ENCODE assay signal across 8 cellular contexts in genomic region chr11:44950036-44950624, GRCh38. TPM values are rescaled to one million over a fixed set of nuclear protein-coding genes. Genes with fewer than 3 reads are reported as not detected.
DNase-seq lines count a peak whose midpoint lies in the region; ATAC-seq and TF ChIP-seq lines count a peak whose summit lies in the region.

No MANE protein-coding gene starts in this region.

- POLR2A ChIA-PET in Panc1 (lab: Charles Lee): no interaction called here

- peak overlapping the region; percentile 86 for H3K4me2 ChIP-seq in mesenchymal stem cell (ENCODE audit: low read length, poor library complexity, severe bottlenecking)

- no peaks in the 10 kb centered on the region for H3K27me3 ChIP-seq in Panc1 (ENCODE audit: control insufficient read depth, insufficient read depth, low read length)
- no peaks in the 10 kb centered on the region for H3K27me3 ChIP-seq in mesenchymal stem cell (ENCODE audit: control insufficient read depth in 1 of 2, insufficient read depth in 1 of 2, low read length in 2 of 2)

- H2AFZ ChIP-seq in mesenchymal stem cell (ENCODE audit: low read depth, low read length): no peak overlapping the region

- no peaks in the 10 kb centered on the region; the same call in 1 of the 2 replicates for H3K36me3 ChIP-seq in Panc1 (ENCODE audit: control insufficient read depth, insufficient read depth, low read length)
- peaks cover 6 to 12% of the 10 kb centered on the region in 2 experiments for H3K36me3 ChIP-seq in mesenchymal stem cell (ENCODE audit: control insufficient read depth in 1 of 2, insufficient read depth in 2 of 2, low read depth in 1 of 2, low read length in 2 of 2)

- ATAC-seq in Panc1 (peak; percentile 11; the same call in 1 of the 2 replicates), GM21723 (IDR thresholded peaks at IDR 0.05; ENCODE audit: unreplicated experiment) (no peak)

- H3K27ac ChIP-seq in Panc1 (ENCODE audit: low read length) (peak overlapping the region; percentile 72), mesenchymal stem cell (ENCODE audit: low read length, poor library complexity, severe bottlenecking) (no peak overlapping the region), substantia nigra (ENCODE audit: low read depth, low read length, poor library complexity, severe bottlenecking) (peak overlapping the region; percentile 35)

- peak overlapping the region in 1 of 2 experiments; percentile 42 for H2BK12ac ChIP-seq in mesenchymal stem cell (ENCODE audit: low read length in 2 of 2)

- H3K4me3 ChIP-seq in Panc1 (ENCODE audit: low read depth in 2 of 2, low read length in 2 of 2) (peak overlapping the region; percentile 75 to 78), cardiac fibroblast (replicated peaks in 1 of 2; ENCODE audit: low read depth in 2 of 2, low read length in 2 of 2) (peak overlapping the region; percentile 83 to 100), mesenchymal stem cell (ENCODE audit: insufficient read depth in 1 of 2, low read depth in 1 of 2, low read length in 2 of 2) (peak overlapping the region; percentile 72 to 91)

- peaks cover 47% of the 10 kb centered on the region for H3K4me1 ChIP-seq in Panc1 (ENCODE audit: control insufficient read depth, insufficient read depth, low read length)
- peaks cover 21% of the 10 kb centered on the region for H3K4me1 ChIP-seq in mesenchymal stem cell (ENCODE audit: control insufficient read depth, insufficient read depth, low read depth, low read length)

- H3K4ac ChIP-seq in mesenchymal stem cell (ENCODE audit: low read depth in 1 of 2, low read length in 2 of 2): peak overlapping the region; percentile 88 to 97

- no peak overlapping the region for H2AK5ac ChIP-seq in mesenchymal stem cell (ENCODE audit: low read length, severe bottlenecking)

- in situ Hi-C loops in Panc1 (cut with HindIII; ENCODE audit: low pct_unique_long_range_greater_than_20kb, low sequenced_read_pairs): no loop called here

- H2BK5ac ChIP-seq in mesenchymal stem cell (ENCODE audit: low read depth, low read length, poor library complexity, severe bottlenecking): no peak overlapping the region

- H3K79me1 ChIP-seq in mesenchymal stem cell (replicated peaks; ENCODE audit: low read length, poor library complexity, severe bottlenecking): peaks cover 17% of the 10 kb centered on the region

- BruUV-seq in Panc1 (replicated peaks; lab: Mats Ljungman, UMichigan): no TSS peak

- peak overlapping the region in 1 of 2 experiments; percentile 46 for H3K23ac ChIP-seq in mesenchymal stem cell (ENCODE audit: low read length in 2 of 2)

- 1% methylated on average over 43 of the region's 63 CpGs for WGBS in mesenchymal stem cell

- H3K9ac ChIP-seq in mesenchymal stem cell (ENCODE audit: low read length): peak overlapping the region; percentile 90

- H3K18ac ChIP-seq in mesenchymal stem cell (ENCODE audit: low read depth in 1 of 2, low read length in 2 of 2): peak overlapping the region; percentile 88 to 94

- H2BK120ac ChIP-seq in mesenchymal stem cell (ENCODE audit: low read depth, low read length): peak overlapping the region; percentile 73

- H4K8ac ChIP-seq in mesenchymal stem cell (ENCODE audit: low read length): peak overlapping the region; percentile 80

- intact Hi-C loops in Panc1 (cut with micrococcal nuclease; ENCODE audit: unreplicated experiment): no loop called here

- no peak for TF ChIP-seq CTCF in Panc1 (IDR thresholded peaks at IDR 0.05)
- TF ChIP-seq CTCF in cardiac fibroblast (IDR thresholded peaks at IDR 0.05; ENCODE audit: low read depth, low read length): no peak

- H3K14ac ChIP-seq in mesenchymal stem cell (ENCODE audit: low read length in 2 of 2): peak overlapping the region in 1 of 2 experiments; percentile 99

- peak; percentile 26 for DNase-seq in Daoy (ENCODE audit: low read depth)
- no peak for DNase-seq in Panc1 (ENCODE audit: low read depth, low spot score)
- DNase-seq in cardiac fibroblast (ENCODE audit: low read depth in 2 of 2): no peak
- DNase-seq in mesenchymal stem cell: no peak
- peak in 5 of 49 donors; percentile 14 to 82 (median 32) for DNase-seq in substantia nigra (lab: John Stamatoyannopoulos, UW)
- DNase-seq in cerebellum (ENCODE audit: low spot score): no peak
- no peak for DNase-seq in RKO (ENCODE audit: low spot score)

- CTCF ChIA-PET in Panc1 (lab: Charles Lee): interaction anchor here (1.4 kb wide), 1 partner anchor 13 kb away, joined by 4 read pairs; no protein-coding TSS in a partner anchor

- no peak overlapping the region for H2BK15ac ChIP-seq in mesenchymal stem cell (ENCODE audit: low read depth, poor library complexity, severe bottlenecking)

- H3K9me3 ChIP-seq in Panc1 (ENCODE audit: control insufficient read depth, insufficient read depth, low read depth, low read length) (no peaks in the 10 kb centered on the region), mesenchymal stem cell (ENCODE audit: control insufficient read depth, low read length) (no peaks in the 10 kb centered on the region)

- H4K91ac ChIP-seq in mesenchymal stem cell (ENCODE audit: low read length): peak overlapping the region; percentile 91

RNA-seq across cellular contexts. Expression of gene TP53I11, which starts 0.6 kb away (rescaled TPM):
- 10.1 and 11.2 TPM in 2 replicates for total RNA-seq in Daoy (2014; rRNA removed; shearing (Covaris generic))
- total RNA-seq in Panc1 (2021; ENCODE audit: unreplicated experiment): 132 TPM
- polyA plus RNA-seq in Panc1 (2012; ENCODE audit: insufficient read length): 179 TPM
- polyA plus RNA-seq in mesenchymal stem cell (2013, experiment 1 of 2): 235 TPM
- polyA plus RNA-seq in mesenchymal stem cell (2013, experiment 2 of 2): 235 TPM
- total RNA-seq in cerebellum: 14.4 TPM
